Comparison of ENCODE assay signal across 9 cellular contexts in genomic region chr20:45564760-45565276, GRCh38. TPM values are rescaled to one million over a fixed set of nuclear protein-coding genes. Genes with fewer than 3 reads are reported as not detected.
"Had no signal": no experiment of that assay in that cellular context is flagged by ENCODE, and none has a peak within 500 bp of the region (broad histone marks: within the 10 kb centered on the region; RNA-seq: fewer than 3 reads in every experiment).

No MANE protein-coding gene starts in this region.

- DNase-seq: GOT3, KG1 had no signal

- H3K4me3 ChIP-seq: HAP-1 had no signal

- FAIRE-seq: HepG2 had no signal

- H3K4me1 Mint-ChIP-seq: IgD-negative memory B cell had no signal

- H3K36me3 ChIP-seq: HAP-1 had no signal

- H3K4me1 ChIP-seq: HAP-1 had no signal

- ATAC-seq: HCT116, HepG2 had no signal

- H3K27ac Mint-ChIP-seq: IgD-negative memory B cell had no signal

- H3K9me3 ChIP-seq: HAP-1 had no signal

RNA-seq across cellular contexts. Expression of gene WFDC8, which starts 14.3 kb away (rescaled TPM):
- total RNA-seq: H4, H7, HepG2, HT-29 had no signal
- polyA plus RNA-seq: HepG2, IgD-negative memory B cell had no signal

RNA-seq across cellular contexts. Expression of gene EPPIN, which starts 17.6 kb away (rescaled TPM):
- total RNA-seq: H4, HepG2, HT-29 had no signal
- polyA plus RNA-seq: HepG2, IgD-negative memory B cell had no signal

RNA-seq across cellular contexts. Expression of gene WFDC6, which starts 25.5 kb away (rescaled TPM):
- total RNA-seq: H4, H7, HepG2, HT-29 had no signal
- polyA plus RNA-seq: HepG2, IgD-negative memory B cell had no signal

RNA-seq across cellular contexts. Expression of gene SPINT3, which starts 49.4 kb away (rescaled TPM):
- total RNA-seq: H4, H7, HepG2, HT-29 had no signal
- polyA plus RNA-seq: HepG2, IgD-negative memory B cell had no signal
